In the genomic region with DNA sequence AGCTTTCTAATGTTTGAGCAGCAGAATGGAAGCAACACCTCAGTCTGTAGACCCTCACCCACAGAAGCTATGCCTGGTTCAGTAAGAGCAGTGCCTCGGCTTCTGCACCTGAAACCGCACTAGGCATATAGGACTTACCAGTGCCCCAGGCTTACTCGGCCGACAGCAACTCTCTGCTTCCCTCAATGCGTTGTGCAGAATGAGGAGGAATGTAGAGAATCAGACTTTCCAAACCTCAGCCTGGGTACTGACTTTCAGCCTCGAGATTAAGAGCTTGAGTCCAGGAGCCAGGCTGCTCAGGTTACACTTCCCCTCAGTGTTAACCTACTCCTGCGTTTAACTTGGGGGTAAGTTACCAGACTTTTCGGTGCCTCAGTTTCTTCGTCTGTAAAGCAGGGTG, we compare ENCODE assay signal across 26 cellular contexts. TPM values are rescaled to one million over a fixed set of nuclear protein-coding genes. Genes with fewer than 3 reads are reported as not detected.
DNase-seq lines count a peak whose midpoint lies in the region; ATAC-seq, FAIRE-seq and TF ChIP-seq lines count a peak whose summit lies in the region.
"Had no signal": no experiment of that assay in that cellular context is flagged by ENCODE, and none has a peak within 500 bp of the region (broad histone marks: within the 10 kb centered on the region; RNA-seq: fewer than 3 reads in every experiment).

No MANE protein-coding gene starts in this region.

- no peak overlapping the region for H2BK5ac ChIP-seq in neuronal stem cell (ENCODE audit: low read length)

- H3K9me3 ChIP-seq in neuronal stem cell (replicated peaks in 1 of 2; ENCODE audit: control insufficient read depth in 2 of 2, insufficient read depth in 1 of 2, low read depth in 1 of 2, low read length in 2 of 2) (no peaks in the 10 kb centered on the region), colonic mucosa (no peaks in the 10 kb centered on the region), GM23248 (ENCODE audit: low read depth) (no peaks in the 10 kb centered on the region)
- H3K9me3 ChIP-seq: A549; BE2C; BLaER1 treated with 17β-estradiol and CSF1 and Interleukin-3, amounts not matched to agents 10 nM and 100 nM; HAP-1 had no signal

- H3F3A ChIP-seq in GM23248 (ENCODE audit: insufficient read depth): no peaks in the 10 kb centered on the region

- no CpG with 5 or more reads among the region's 9 CpGs for WGBS in neuronal stem cell (ENCODE audit: extremely low coverage in 2 of 2, insufficient read length in 2 of 2, insufficient replicate concordance in 1 of 2), 2 donors
- 59 to 63% methylated on average over 9 of the region's 9 CpGs for WGBS in GM23248 (ENCODE audit: low coverage in 1 of 2, low lambda C conversion rate in 2 of 2, missing lambda C conversion rate in 2 of 2), 2 experiments

- no peak overlapping the region for H3K4me3 ChIP-seq in neuronal stem cell (ENCODE audit: low read length in 2 of 2)
- H3K4me3 ChIP-seq in colonic mucosa: no peak overlapping the region
- H3K4me3 ChIP-seq in GM23248: no peak overlapping the region
- H3K4me3 ChIP-seq: A549; BLaER1 treated with 17β-estradiol and CSF1 and Interleukin-3, amounts not matched to agents 10 nM and 100 nM; HAP-1 had no signal

- no peaks in the 10 kb centered on the region for H3K79me1 ChIP-seq in neuronal stem cell (ENCODE audit: low read depth, low read length)

- H3K4me2 ChIP-seq in neuronal stem cell (ENCODE audit: insufficient read depth, low read length, poor library complexity, severe bottlenecking): no peak overlapping the region
- H3K4me2 ChIP-seq in GM23248 (ENCODE audit: unreplicated experiment): no peak overlapping the region
- H3K4me2 ChIP-seq: A549 had no signal

- H2BK12ac ChIP-seq in neuronal stem cell (ENCODE audit: low read length): no peak overlapping the region

- no peak for ATAC-seq in GM19035 (IDR thresholded peaks at IDR 0.05; ENCODE audit: unreplicated experiment)
- ATAC-seq: A549 had no signal

- H3K23ac ChIP-seq in neuronal stem cell (ENCODE audit: low read depth, low read length, poor library complexity): no peak overlapping the region

- H3K14ac ChIP-seq in neuronal stem cell (ENCODE audit: low read length): no peak overlapping the region

- H4K91ac ChIP-seq in neuronal stem cell (ENCODE audit: low read depth, low read length, poor library complexity): no peak overlapping the region

- H4K20me1 ChIP-seq in GM23248 (ENCODE audit: insufficient read depth): no peaks in the 10 kb centered on the region
- H4K20me1 ChIP-seq: BLaER1 treated with 17β-estradiol and CSF1 and Interleukin-3, amounts not matched to agents 10 nM and 100 nM had no signal

- H2BK15ac ChIP-seq in neuronal stem cell (ENCODE audit: low read length): no peak overlapping the region

- H4K8ac ChIP-seq in neuronal stem cell (ENCODE audit: low read depth, low read length): no peak overlapping the region

- no peaks in the 10 kb centered on the region for H3K79me2 ChIP-seq in GM23248 (ENCODE audit: insufficient read depth)

- DNase-seq in ELF-1 (ENCODE audit: low read depth, low spot score) (peak; percentile 56), HTR-8/SVneo (ENCODE audit: insufficient read length, low spot score) (no peak), iris pigment epithelial cell (ENCODE audit: low read depth) (peak; percentile 21), neuronal stem cell (ENCODE audit: low spot score) (no peak), colonic mucosa (no peak), GM23248 (no peak)
- no peak for DNase-seq in stimulated activated CD8-positive, alpha-beta memory T cell treated with anti-CD3 and anti-CD28 coated beads, Interleukin-4, amount 100 ng/mL, for 48 hours
- DNase-seq: 8988T; ACHN; AML-193; BE2C; Calu3; CD4-positive, alpha-beta memory T cell; COR-L47; DMS53; DMS79 treated with DMSO at 0.1 percent for 48 hours; GOT3; HFFc6 had no signal

- peak; percentile 64 for FAIRE-seq in HTR-8/SVneo (lab: Jason Lieb, UNC)
- FAIRE-seq: A549, G401.6, GM12892, GM19239, H54 had no signal

- H3K27me3 ChIP-seq in neuronal stem cell (ENCODE audit: control insufficient read depth in 3 of 3, insufficient read depth in 3 of 3, low read depth in 1 of 3, low read length in 3 of 3) (peaks cover 0 to 48% (median 0%) of the 10 kb centered on the region in 3 experiments), colonic mucosa (no peaks in the 10 kb centered on the region), GM23248 (replicated peaks; ENCODE audit: insufficient read depth) (peaks cover 38% of the 10 kb centered on the region)

- no peak overlapping the region for H3K9ac ChIP-seq in neuronal stem cell (ENCODE audit: low read depth, low read length, poor library complexity)
- H3K9ac ChIP-seq in colonic mucosa (ENCODE audit: low read depth in 2 of 2, low read length in 2 of 2): no peak overlapping the region
- H3K9ac ChIP-seq in GM23248: no peak overlapping the region
- H3K9ac ChIP-seq: BLaER1 treated with 17β-estradiol and CSF1 and Interleukin-3, amounts not matched to agents 10 nM and 100 nM had no signal

- H3K27ac ChIP-seq in neuronal stem cell (replicated peaks; ENCODE audit: low read length) (no peak overlapping the region), colonic mucosa (no peak overlapping the region), GM23248 (no peak overlapping the region)
- H3K27ac ChIP-seq: A549; BLaER1 treated with 17β-estradiol and CSF1 and Interleukin-3, amounts not matched to agents 10 nM and 100 nM had no signal

- intact Hi-C loops in colonic mucosa (cut with DNase I): no loop called here

- no peak overlapping the region for H3K4ac ChIP-seq in neuronal stem cell (ENCODE audit: low read length)

- peak overlapping the region; percentile 63 for H3K18ac ChIP-seq in neuronal stem cell (ENCODE audit: low read length)

- TF ChIP-seq CTCF in colonic mucosa (IDR thresholded peaks at IDR 0.05): no peak

- in situ Hi-C loops in GM23248 (cut with MboI): no loop called here

- H2AK5ac ChIP-seq in neuronal stem cell (ENCODE audit: low read depth, low read length): no peak overlapping the region

- H3K4me1 ChIP-seq in neuronal stem cell (ENCODE audit: control insufficient read depth in 2 of 2, insufficient read depth in 1 of 2, low read depth in 1 of 2, low read length in 2 of 2) (peaks cover 0 to 2% of the 10 kb centered on the region in 2 donors), colonic mucosa (no peaks in the 10 kb centered on the region), GM23248 (ENCODE audit: insufficient read depth) (no peaks in the 10 kb centered on the region)
- H3K4me1 ChIP-seq: A549, BE2C, HAP-1 had no signal

- no peak overlapping the region for H2AFZ ChIP-seq in neuronal stem cell (ENCODE audit: low read length)
- no peak overlapping the region for H2AFZ ChIP-seq in GM23248

- H3K36me3 ChIP-seq in neuronal stem cell (replicated peaks in 1 of 2; ENCODE audit: control insufficient read depth in 2 of 2, insufficient read depth in 2 of 2, low read length in 2 of 2) (no peaks in the 10 kb centered on the region), colonic mucosa (no peaks in the 10 kb centered on the region), GM23248 (ENCODE audit: low read depth) (no peaks in the 10 kb centered on the region)
- H3K36me3 ChIP-seq: BE2C; BLaER1 treated with 17β-estradiol and CSF1 and Interleukin-3, amounts not matched to agents 10 nM and 100 nM; HAP-1 had no signal

- H2BK120ac ChIP-seq in neuronal stem cell (ENCODE audit: low read depth, low read length): no peak overlapping the region

- H3K9me2 ChIP-seq in GM23248 (ENCODE audit: insufficient read depth): no peaks in the 10 kb centered on the region

RNA-seq across cellular contexts. Expression of gene EYA2, which starts 8.6 kb away (rescaled TPM):
- 1.0 TPM for polyA plus RNA-seq in neuronal stem cell (2013, experiment 1 of 2)
- 0.97 TPM for polyA plus RNA-seq in neuronal stem cell (2013, experiment 2 of 2)
- total RNA-seq in colonic mucosa: 10 to 100 TPM in 1 of 2 donors, 1 to 10 TPM in 1; 8.9 to 16.8 TPM
- 0.38 TPM in 1 of 2 replicates, not detected in the other for total RNA-seq in GM23248 (2014; rRNA removed; shearing (Covaris generic))
- 0.14 and 0.18 TPM in 2 replicates for polyA plus RNA-seq in GM23248 (2016; fragmentation: Nextera tagmentation; extraction: Ambion mirVana)
- total RNA-seq: CD4-positive, alpha-beta memory T cell had no signal
- polyA plus RNA-seq: CD4-positive, alpha-beta memory T cell had no signal

Comparison
In these comparisons a context has a peak if more than half of its experiments do, and no peak if none do; other contexts are left out.
1. DNase-seq: peak in ELF-1 (single experiment) and iris pigment epithelial cell (single experiment); none in HTR-8/SVneo (single experiment), neuronal stem cell (single experiment), colonic mucosa (single experiment), stimulated activated CD8-positive, alpha-beta memory T cell treated with anti-CD3 and anti-CD28 coated beads, Interleukin-4, amount 100 ng/mL, for 48 hours (single experiment) and GM23248 (single experiment).